1 cellular context compared by ENCODE assay signal in the genomic region with DNA sequence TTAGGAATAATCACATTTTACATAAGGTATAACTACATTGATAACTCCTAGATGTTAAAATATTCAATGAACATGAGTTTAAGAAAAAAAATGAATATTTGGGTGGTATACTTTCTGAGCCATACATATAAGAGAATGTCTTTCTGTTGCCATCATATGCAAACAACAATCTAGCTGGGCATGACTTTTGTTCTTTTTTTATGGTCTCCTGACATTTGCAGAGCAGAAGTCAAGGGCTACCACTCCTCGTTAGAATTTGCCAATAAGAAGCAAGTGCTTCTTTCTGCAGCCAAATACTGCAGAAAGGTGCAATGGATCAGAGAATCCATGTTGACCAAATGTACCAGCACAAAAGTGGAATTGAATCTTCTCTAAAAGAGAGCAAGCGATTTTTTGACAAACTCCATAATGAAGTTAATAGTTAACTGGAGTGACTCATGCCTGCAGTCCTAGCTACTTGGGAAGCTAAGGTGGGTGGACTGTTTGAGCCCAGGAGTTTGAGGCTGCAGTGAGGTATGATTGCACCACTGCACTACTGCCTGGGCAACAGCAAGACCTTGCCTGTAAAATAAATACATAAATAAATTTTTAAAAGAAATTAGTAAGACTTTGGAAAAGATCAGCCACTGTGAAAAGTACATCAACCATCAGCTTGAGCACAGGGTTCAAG.
TF ChIP-seq lines count a peak whose summit lies in the region.

No MANE protein-coding gene starts in this region.

TF ChIP-seq in GM23338, 12 proteins besides CTCF, POLR2A, EP300 and RAD21 (continued from another document):
- TF ChIP-seq, protein P1, sequence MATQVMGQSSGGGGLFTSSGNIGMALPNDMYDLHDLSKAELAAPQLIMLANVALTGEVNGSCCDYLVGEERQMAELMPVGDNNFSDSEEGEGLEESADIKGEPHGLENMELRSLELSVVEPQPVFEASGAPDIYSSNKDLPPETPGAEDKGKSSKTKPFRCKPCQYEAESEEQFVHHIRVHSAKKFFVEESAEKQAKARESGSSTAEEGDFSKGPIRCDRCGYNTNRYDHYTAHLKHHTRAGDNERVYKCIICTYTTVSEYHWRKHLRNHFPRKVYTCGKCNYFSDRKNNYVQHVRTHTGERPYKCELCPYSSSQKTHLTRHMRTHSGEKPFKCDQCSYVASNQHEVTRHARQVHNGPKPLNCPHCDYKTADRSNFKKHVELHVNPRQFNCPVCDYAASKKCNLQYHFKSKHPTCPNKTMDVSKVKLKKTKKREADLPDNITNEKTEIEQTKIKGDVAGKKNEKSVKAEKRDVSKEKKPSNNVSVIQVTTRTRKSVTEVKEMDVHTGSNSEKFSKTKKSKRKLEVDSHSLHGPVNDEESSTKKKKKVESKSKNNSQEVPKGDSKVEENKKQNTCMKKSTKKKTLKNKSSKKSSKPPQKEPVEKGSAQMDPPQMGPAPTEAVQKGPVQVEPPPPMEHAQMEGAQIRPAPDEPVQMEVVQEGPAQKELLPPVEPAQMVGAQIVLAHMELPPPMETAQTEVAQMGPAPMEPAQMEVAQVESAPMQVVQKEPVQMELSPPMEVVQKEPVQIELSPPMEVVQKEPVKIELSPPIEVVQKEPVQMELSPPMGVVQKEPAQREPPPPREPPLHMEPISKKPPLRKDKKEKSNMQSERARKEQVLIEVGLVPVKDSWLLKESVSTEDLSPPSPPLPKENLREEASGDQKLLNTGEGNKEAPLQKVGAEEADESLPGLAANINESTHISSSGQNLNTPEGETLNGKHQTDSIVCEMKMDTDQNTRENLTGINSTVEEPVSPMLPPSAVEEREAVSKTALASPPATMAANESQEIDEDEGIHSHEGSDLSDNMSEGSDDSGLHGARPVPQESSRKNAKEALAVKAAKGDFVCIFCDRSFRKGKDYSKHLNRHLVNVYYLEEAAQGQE (IDR thresholded peaks at IDR 0.05; ENCODE audit: unreplicated experiment), result no peak
- no peak for TF ChIP-seq ZNF331 (CRISPR knock-in tag; IDR thresholded peaks at IDR 0.05; ENCODE audit: low read depth)
- TF ChIP-seq EZH2phosphoT487 (IDR thresholded peaks at IDR 0.05; ENCODE audit: unreplicated experiment), result no peak
- no peak for TF ChIP-seq STAT1 (IDR thresholded peaks at IDR 0.05; ENCODE audit: unreplicated experiment)
- TF ChIP-seq, protein P2, sequence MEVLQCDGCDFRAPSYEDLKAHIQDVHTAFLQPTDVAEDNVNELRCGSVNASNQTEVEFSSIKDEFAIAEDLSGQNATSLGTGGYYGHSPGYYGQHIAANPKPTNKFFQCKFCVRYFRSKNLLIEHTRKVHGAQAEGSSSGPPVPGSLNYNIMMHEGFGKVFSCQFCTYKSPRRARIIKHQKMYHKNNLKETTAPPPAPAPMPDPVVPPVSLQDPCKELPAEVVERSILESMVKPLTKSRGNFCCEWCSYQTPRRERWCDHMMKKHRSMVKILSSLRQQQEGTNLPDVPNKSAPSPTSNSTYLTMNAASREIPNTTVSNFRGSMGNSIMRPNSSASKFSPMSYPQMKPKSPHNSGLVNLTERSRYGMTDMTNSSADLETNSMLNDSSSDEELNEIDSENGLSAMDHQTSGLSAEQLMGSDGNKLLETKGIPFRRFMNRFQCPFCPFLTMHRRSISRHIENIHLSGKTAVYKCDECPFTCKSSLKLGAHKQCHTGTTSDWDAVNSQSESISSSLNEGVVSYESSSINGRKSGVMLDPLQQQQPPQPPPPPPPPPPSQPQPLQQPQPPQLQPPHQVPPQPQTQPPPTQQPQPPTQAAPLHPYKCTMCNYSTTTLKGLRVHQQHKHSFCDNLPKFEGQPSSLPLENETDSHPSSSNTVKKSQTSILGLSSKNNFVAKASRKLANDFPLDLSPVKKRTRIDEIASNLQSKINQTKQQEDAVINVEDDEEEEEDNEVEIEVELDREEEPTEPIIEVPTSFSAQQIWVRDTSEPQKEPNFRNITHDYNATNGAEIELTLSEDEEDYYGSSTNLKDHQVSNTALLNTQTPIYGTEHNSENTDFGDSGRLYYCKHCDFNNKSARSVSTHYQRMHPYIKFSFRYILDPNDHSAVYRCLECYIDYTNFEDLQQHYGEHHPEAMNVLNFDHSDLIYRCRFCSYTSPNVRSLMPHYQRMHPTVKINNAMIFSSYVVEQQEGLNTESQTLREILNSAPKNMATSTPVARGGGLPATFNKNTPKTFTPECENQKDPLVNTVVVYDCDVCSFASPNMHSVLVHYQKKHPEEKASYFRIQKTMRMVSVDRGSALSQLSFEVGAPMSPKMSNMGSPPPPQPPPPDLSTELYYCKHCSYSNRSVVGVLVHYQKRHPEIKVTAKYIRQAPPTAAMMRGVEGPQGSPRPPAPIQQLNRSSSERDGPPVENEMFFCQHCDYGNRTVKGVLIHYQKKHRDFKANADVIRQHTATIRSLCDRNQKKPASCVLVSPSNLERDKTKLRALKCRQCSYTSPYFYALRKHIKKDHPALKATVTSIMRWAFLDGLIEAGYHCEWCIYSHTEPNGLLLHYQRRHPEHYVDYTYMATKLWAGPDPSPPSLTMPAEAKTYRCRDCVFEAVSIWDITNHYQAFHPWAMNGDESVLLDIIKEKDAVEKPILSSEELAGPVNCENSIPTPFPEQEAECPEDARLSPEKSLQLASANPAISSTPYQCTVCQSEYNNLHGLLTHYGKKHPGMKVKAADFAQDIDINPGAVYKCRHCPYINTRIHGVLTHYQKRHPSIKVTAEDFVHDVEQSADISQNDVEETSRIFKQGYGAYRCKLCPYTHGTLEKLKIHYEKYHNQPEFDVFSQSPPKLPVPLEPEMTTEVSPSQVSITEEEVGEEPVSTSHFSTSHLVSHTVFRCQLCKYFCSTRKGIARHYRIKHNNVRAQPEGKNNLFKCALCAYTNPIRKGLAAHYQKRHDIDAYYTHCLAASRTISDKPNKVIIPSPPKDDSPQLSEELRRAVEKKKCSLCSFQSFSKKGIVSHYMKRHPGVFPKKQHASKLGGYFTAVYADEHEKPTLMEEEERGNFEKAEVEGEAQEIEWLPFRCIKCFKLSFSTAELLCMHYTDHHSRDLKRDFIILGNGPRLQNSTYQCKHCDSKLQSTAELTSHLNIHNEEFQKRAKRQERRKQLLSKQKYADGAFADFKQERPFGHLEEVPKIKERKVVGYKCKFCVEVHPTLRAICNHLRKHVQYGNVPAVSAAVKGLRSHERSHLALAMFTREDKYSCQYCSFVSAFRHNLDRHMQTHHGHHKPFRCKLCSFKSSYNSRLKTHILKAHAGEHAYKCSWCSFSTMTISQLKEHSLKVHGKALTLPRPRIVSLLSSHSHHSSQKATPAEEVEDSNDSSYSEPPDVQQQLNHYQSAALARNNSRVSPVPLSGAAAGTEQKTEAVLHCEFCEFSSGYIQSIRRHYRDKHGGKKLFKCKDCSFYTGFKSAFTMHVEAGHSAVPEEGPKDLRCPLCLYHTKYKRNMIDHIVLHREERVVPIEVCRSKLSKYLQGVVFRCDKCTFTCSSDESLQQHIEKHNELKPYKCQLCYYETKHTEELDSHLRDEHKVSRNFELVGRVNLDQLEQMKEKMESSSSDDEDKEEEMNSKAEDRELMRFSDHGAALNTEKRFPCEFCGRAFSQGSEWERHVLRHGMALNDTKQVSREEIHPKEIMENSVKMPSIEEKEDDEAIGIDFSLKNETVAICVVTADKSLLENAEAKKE (CRISPR knock-in tag; IDR thresholded peaks at IDR 0.05), result no peak
- no peak for TF ChIP-seq ZNF114 (CRISPR knock-in tag; IDR thresholded peaks at IDR 0.05)
- no peak for TF ChIP-seq JUNB (IDR thresholded peaks at IDR 0.05; ENCODE audit: unreplicated experiment)
- no peak for TF ChIP-seq NANOG (IDR thresholded peaks at IDR 0.05; ENCODE audit: borderline replicate concordance)
